1 cellular context compared by ENCODE assay signal in genomic region chr12:75489613-75490210, GRCh38.
TF ChIP-seq lines count a peak whose summit lies in the region.

No MANE protein-coding gene starts in this region.

TF ChIP-seq in endothelial cell of umbilical vein, 7 proteins besides CTCF, POLR2A, EP300 and RAD21:
- no peak for TF ChIP-seq MAX (IDR thresholded peaks at IDR 0.05; ENCODE audit: insufficient read depth, insufficient read length)
- peak; percentile 55 for TF ChIP-seq FOS (IDR thresholded peaks at IDR 0.05; ENCODE audit: borderline replicate concordance, insufficient read depth, low read length)
- TF ChIP-seq POLR2AphosphoS5 (IDR thresholded peaks at IDR 0.05; ENCODE audit: insufficient read depth, low read depth, low read length), result no peak
- TF ChIP-seq JUN (IDR thresholded peaks at IDR 0.05; ENCODE audit: borderline replicate concordance, insufficient read depth, insufficient read length, low read depth), result peak; percentile 29
